14 cellular contexts compared by ENCODE assay signal in genomic region chr17:57366558-57367351, GRCh38.
A peak's percentile ranks its signal among the peaks of the same experiment; 100 is the strongest.
DNase-seq lines count a peak whose midpoint lies in the region; ATAC-seq and TF ChIP-seq lines count a peak whose summit lies in the region.
"Had no signal": no experiment of that assay in that cellular context is flagged by ENCODE, and none has a peak within 500 bp of the region (broad histone marks: within the 10 kb centered on the region; RNA-seq: fewer than 3 reads in every experiment).

No MANE protein-coding gene starts in this region.

- H3K4me1 ChIP-seq in PC-3 (ENCODE audit: insufficient read depth, low read length) (peaks cover 37% of the 10 kb centered on the region), right cardiac atrium (ENCODE audit: control insufficient read depth, insufficient read depth, low read length) (peaks cover 25% of the 10 kb centered on the region), stomach (peaks cover 11 to 47% (median 39%) of the 10 kb centered on the region in 4 donors)

- no peak for TF ChIP-seq POLR2A in stomach (IDR thresholded peaks at IDR 0.05)

- peaks cover 5% of the 10 kb centered on the region for H3K36me3 Mint-ChIP-seq in activated CD8-positive, alpha-beta T cell treated with anti-CD3 and anti-CD28 coated beads for 36 hours (ENCODE audit: low read depth)

- H4K20me1 ChIP-seq in PC-3 (ENCODE audit: low read length): no peaks in the 10 kb centered on the region

- H3K9me2 ChIP-seq in PC-3 (replicated peaks; ENCODE audit: low read length): no peaks in the 10 kb centered on the region

- H3K79me2 ChIP-seq in PC-3 (ENCODE audit: low read length): peaks cover 7% of the 10 kb centered on the region; the same call in 1 of the 2 replicates

- H3F3A ChIP-seq in PC-3 (ENCODE audit: low read length, unreplicated experiment): no peaks in the 10 kb centered on the region

- H3K4me3 ChIP-seq in PC-3 (ENCODE audit: low read length) (no peak overlapping the region), right cardiac atrium (ENCODE audit: low read length) (no peak overlapping the region), stomach (no peak overlapping the region)

- no peak overlapping the region for H2AFZ ChIP-seq in PC-3 (ENCODE audit: low read length)

- POLR2A ChIA-PET in PC-3 (lab: Charles Lee; ENCODE audit: unreplicated experiment): no interaction called here
- POLR2A ChIA-PET in activated CD8-positive, alpha-beta T cell treated with anti-CD3 and anti-CD28 coated beads for 36 hours (lab: Charles Lee): interaction anchor here (1.0 kb wide), 1 partner anchor 18 kb away, joined by 3 read pairs; no protein-coding TSS in a partner anchor

- TF ChIP-seq CTCF in PC-3 (conservative IDR thresholded peaks at IDR 0.05; ENCODE audit: low read depth, low read length): no peak
- TF ChIP-seq CTCF in stomach (IDR thresholded peaks at IDR 0.05): no peak
- no peak for TF ChIP-seq CTCF in activated CD8-positive, alpha-beta T cell treated with anti-CD3 and anti-CD28 coated beads for 36 hours (IDR thresholded peaks at IDR 0.05)

- no peak for TF ChIP-seq EP300 in stomach (IDR thresholded peaks at IDR 0.05)

- H3K27ac ChIP-seq in PC-3 (ENCODE audit: low read length): no peak overlapping the region
- peak overlapping the region; percentile 87 for H3K27ac ChIP-seq in right cardiac atrium (ENCODE audit: low read length)
- H3K27ac ChIP-seq in stomach: no peak overlapping the region

- DNase-seq in DMS 273 (lab: John Stamatoyannopoulos, UW; ENCODE audit: unreplicated experiment) (peak; percentile 26), DMS 273 treated with DMSO at 0.1 percent for 48 hours (lab: John Stamatoyannopoulos, UW) (no peak), PC-3 (peak; percentile 23), right cardiac atrium (peak in 1 of 3 donors; percentile 77), stomach (peak; percentile 72)
- DNase-seq in activated CD8-positive, alpha-beta T cell treated with anti-CD3 and anti-CD28 coated beads for 36 hours: no peak
- DNase-seq in effector CD8-positive, alpha-beta T cell (lab: John Stamatoyannopoulos, UW): no peak
- DNase-seq: 8988T; activated T-cell treated with anti-CD3 and anti-CD28 coated beads, Interleukin-2, amount 50 U/mL, for 72 hours; naive thymus-derived CD4-positive, alpha-beta T cell; NK-92 treated with Interleukin-12 subunit alpha and Interleukin-12 subunit beta, amount 100 ng/mL, for 24 hours; stimulated activated CD4-positive, alpha-beta T cell treated with anti-CD3 and anti-CD28 coated beads, Interleukin-4, amount 100 ng/mL, for 1 hour; T-helper 9 cell had no signal

- peak; percentile 5; the same call in 1 of the 2 replicates for ATAC-seq in PC-3
- peak; percentile 67 to 71 for ATAC-seq in right cardiac atrium
- no peak for ATAC-seq in activated CD8-positive, alpha-beta T cell treated with anti-CD3 and anti-CD28 coated beads for 36 hours
- no peak for ATAC-seq in HG03342 (IDR thresholded peaks at IDR 0.05; ENCODE audit: unreplicated experiment)
- ATAC-seq: activated T-cell treated with anti-CD3 and anti-CD28 coated beads, Interleukin-2, amount 50 U/mL, for 72 hours; naive thymus-derived CD4-positive, alpha-beta T cell had no signal

- H3K4me1 Mint-ChIP-seq in activated CD8-positive, alpha-beta T cell treated with anti-CD3 and anti-CD28 coated beads for 36 hours (ENCODE audit: low read depth): peaks cover 29% of the 10 kb centered on the region

- WGBS in right cardiac atrium: 41% methylated on average over 13 of the region's 13 CpGs
- WGBS in stomach, 5 donors: 27 to 52% (median 41%) methylated on average over 13 of the region's 13 CpGs

- H3K9me3 ChIP-seq in PC-3 (ENCODE audit: low read length): no peaks in the 10 kb centered on the region
- no peaks in the 10 kb centered on the region for H3K9me3 ChIP-seq in right cardiac atrium (ENCODE audit: control insufficient read depth, low read length)
- H3K9me3 ChIP-seq in stomach: no peaks in the 10 kb centered on the region

- CTCF ChIA-PET in PC-3 (lab: Charles Lee): interaction anchor here (0.6 kb wide), 1 partner anchor 110 kb away, joined by 10 read pairs; no protein-coding TSS in a partner anchor
- CTCF ChIA-PET in activated CD8-positive, alpha-beta T cell treated with anti-CD3 and anti-CD28 coated beads for 36 hours (lab: Charles Lee): interaction anchor here (0.8 to 1.3 kb wide), 3 partner anchors 9 to 417 kb away, joined by 3 read pairs; no protein-coding TSS in a partner anchor

- no peaks in the 10 kb centered on the region for H3K9me3 Mint-ChIP-seq in activated CD8-positive, alpha-beta T cell treated with anti-CD3 and anti-CD28 coated beads for 36 hours
- H3K9me3 Mint-ChIP-seq: activated T-cell treated with anti-CD3 and anti-CD28 coated beads, Interleukin-2, amount 50 U/mL, for 72 hours; naive thymus-derived CD4-positive, alpha-beta T cell had no signal

- H3K36me3 ChIP-seq in PC-3 (ENCODE audit: low read depth, low read length) (no peaks in the 10 kb centered on the region), stomach (no peaks in the 10 kb centered on the region)

- intact Hi-C loops in PC-3 (cut with micrococcal nuclease) (loop anchor here (5.0 kb wide), 1 partner anchor 306 kb away; no protein-coding TSS in a partner anchor), right cardiac atrium (cut with DNase I) (no loop called here), stomach (cut with DNase I; ENCODE audit: low total_unique reads) (loop anchor here (10.0 kb wide), 1 partner anchor 112 kb away; the partner anchor contains the start of gene MSI2)
- intact Hi-C loops in activated CD8-positive, alpha-beta T cell treated with anti-CD3 and anti-CD28 coated beads for 36 hours (cut with micrococcal nuclease): no loop called here

- BruUV-seq in PC-3 (replicated peaks; lab: Mats Ljungman, UMichigan): no TSS peak

- H3K9ac ChIP-seq in PC-3 (ENCODE audit: low read length): no peak overlapping the region

- no peaks in the 10 kb centered on the region for H3K27me3 Mint-ChIP-seq in activated CD8-positive, alpha-beta T cell treated with anti-CD3 and anti-CD28 coated beads for 36 hours
- H3K27me3 Mint-ChIP-seq: naive thymus-derived CD4-positive, alpha-beta T cell had no signal

- H3K4me3 Mint-ChIP-seq in activated CD8-positive, alpha-beta T cell treated with anti-CD3 and anti-CD28 coated beads for 36 hours: no peak overlapping the region
- H3K4me3 Mint-ChIP-seq: activated T-cell treated with anti-CD3 and anti-CD28 coated beads, Interleukin-2, amount 50 U/mL, for 72 hours; naive thymus-derived CD4-positive, alpha-beta T cell had no signal

- H3K4me2 ChIP-seq in PC-3 (ENCODE audit: low read length): no peak overlapping the region

- H3K27me3 ChIP-seq in PC-3 (ENCODE audit: low read length) (no peaks in the 10 kb centered on the region), right cardiac atrium (ENCODE audit: control insufficient read depth, insufficient read depth) (no peaks in the 10 kb centered on the region), stomach (no peaks in the 10 kb centered on the region)

- no peak overlapping the region for H3K27ac Mint-ChIP-seq in activated CD8-positive, alpha-beta T cell treated with anti-CD3 and anti-CD28 coated beads for 36 hours
- H3K27ac Mint-ChIP-seq: activated T-cell treated with anti-CD3 and anti-CD28 coated beads, Interleukin-2, amount 50 U/mL, for 72 hours had no signal

Comparison
In these comparisons a context has a peak if more than half of its experiments do, and no peak if none do; other contexts are left out.
1. DNase-seq: peak in DMS 273 (single experiment), PC-3 (single experiment) and stomach (single experiment); none in DMS 273 treated with DMSO at 0.1 percent for 48 hours (single experiment), activated CD8-positive, alpha-beta T cell treated with anti-CD3 and anti-CD28 coated beads for 36 hours (single experiment) and effector CD8-positive, alpha-beta T cell (single experiment).
2. ATAC-seq: peak in PC-3 (single experiment) and right cardiac atrium (2 of 2); none in activated CD8-positive, alpha-beta T cell treated with anti-CD3 and anti-CD28 coated beads for 36 hours (single experiment) and HG03342 (single experiment).
3. intact Hi-C loops: an anchor here in PC-3 (5.0 kb wide) and stomach (10.0 kb wide); none called in right cardiac atrium and activated CD8-positive, alpha-beta T cell treated with anti-CD3 and anti-CD28 coated beads for 36 hours.